ENCODE assay signal across 1 cellular context in genomic region chr6:33827546-33828451, GRCh38.
TF ChIP-seq lines count a peak whose summit lies in the region.

No MANE protein-coding gene starts in this region.

TF ChIP-seq in SK-N-SH treated with all-trans-retinoic acid at 6 μM for 48 hours, 23 proteins besides CTCF, POLR2A, EP300 and RAD21 (continued from another document):
- no peak for TF ChIP-seq PPARA (CRISPR knock-in tag; IDR thresholded peaks at IDR 0.05; ENCODE audit: borderline replicate concordance)
- TF ChIP-seq ISL1 (CRISPR knock-in tag; IDR thresholded peaks at IDR 0.05) = no peak
TF ChIP-seq in SK-N-SH treated with all-trans-retinoic acid at 6 μM for 48 hours: peak in this region for 0.
